ENCODE assay signal across 1 cellular context in genomic region chr2:77156599-77156998, GRCh38.
TF ChIP-seq lines count a peak whose summit lies in the region.

No MANE protein-coding gene starts in this region.

TF ChIP-seq in GM23338, 12 proteins besides CTCF, POLR2A, EP300 and RAD21 (continued from another document):
- no peak for TF ChIP-seq REST (IDR thresholded peaks at IDR 0.05; ENCODE audit: unreplicated experiment)
- no peak for TF ChIP-seq ZNF331 (CRISPR knock-in tag; IDR thresholded peaks at IDR 0.05; ENCODE audit: low read depth)
- no peak for TF ChIP-seq CREB1 (CRISPR knock-in tag; IDR thresholded peaks at IDR 0.05; ENCODE audit: low read depth)
- no peak for TF ChIP-seq EZH2phosphoT487 (IDR thresholded peaks at IDR 0.05; ENCODE audit: unreplicated experiment)
- no peak for TF ChIP-seq POLR2AphosphoS5 (IDR thresholded peaks at IDR 0.05; ENCODE audit: low read depth)
- no peak for TF ChIP-seq STAT1 (IDR thresholded peaks at IDR 0.05; ENCODE audit: unreplicated experiment)
- TF ChIP-seq NANOG (IDR thresholded peaks at IDR 0.05; ENCODE audit: borderline replicate concordance), result no peak
- TF ChIP-seq ETS1 (IDR thresholded peaks at IDR 0.05), result no peak
- no peak for TF ChIP-seq EZH2 (IDR thresholded peaks at IDR 0.05; ENCODE audit: low read depth, unreplicated experiment)
TF ChIP-seq in GM23338: peak in this region for 0.
